28 cellular contexts compared by ENCODE assay signal in the genomic region with DNA sequence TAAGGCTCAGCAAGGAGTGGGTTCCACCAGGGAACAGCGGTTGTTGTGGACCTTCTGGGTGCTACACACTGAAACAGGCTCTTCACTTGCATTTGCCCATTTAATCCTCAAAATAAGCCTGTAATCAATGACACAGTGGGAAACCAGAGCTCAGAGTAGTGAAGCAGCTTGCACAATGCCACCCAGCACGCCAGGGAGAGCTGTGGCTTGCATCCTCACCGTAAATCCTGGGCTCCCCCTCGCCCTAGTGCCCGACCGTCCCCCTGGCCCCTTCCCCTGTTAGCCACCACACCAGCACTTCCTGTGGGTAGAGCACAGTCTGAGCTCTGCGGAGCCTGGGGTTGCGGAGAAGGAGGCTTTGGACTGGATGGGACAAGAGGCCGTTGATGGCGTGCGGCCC. TPM values are rescaled to one million over a fixed set of nuclear protein-coding genes. Genes with fewer than 3 reads are reported as not detected.
"Had no signal": no experiment of that assay in that cellular context is flagged by ENCODE, and none has a peak within 500 bp of the region (broad histone marks: within the 10 kb centered on the region; RNA-seq: fewer than 3 reads in every experiment).

No MANE protein-coding gene starts in this region.

- DNase-seq: activated CD4-positive, alpha-beta memory T cell treated with anti-CD3 and anti-CD28 coated beads for 36 hours; activated CD4-positive, alpha-beta T cell treated with anti-CD3 and anti-CD28 coated beads, Interleukin-2, amount 10 ng/mL, durations not matched to agents 24 days and 14 days; activated CD4-positive, CD25-positive, alpha-beta regulatory T cell treated with anti-CD3 and anti-CD28 coated beads, Interleukin-2, amount 50 U/mL, for 72 hours; activated T-cell treated with anti-CD3 and anti-CD28 coated beads, Interleukin-2, amount 50 U/mL, for 4 hours; dorsolateral prefrontal cortex; effector memory CD8-positive, alpha-beta T cell; islet precursor cell; left ventricle myocardium superior; mammary epithelial cell; midbrain; naive thymus-derived CD4-positive, alpha-beta T cell; right cardiac atrium; spleen; stimulated activated naive CD4-positive, alpha-beta T cell; T-helper 17 cell; T1000; tibial artery; upper lobe of right lung had no signal

- H3K4me3 Mint-ChIP-seq: activated CD4-positive, alpha-beta memory T cell treated with anti-CD3 and anti-CD28 coated beads for 36 hours; activated CD4-positive, alpha-beta T cell treated with anti-CD3 and anti-CD28 coated beads, Interleukin-2, amount 10 ng/mL, durations not matched to agents 24 days and 14 days; activated T-cell treated with anti-CD3 and anti-CD28 coated beads, Interleukin-2, amount 50 U/mL, for 4 hours; brain; effector memory CD8-positive, alpha-beta T cell; naive thymus-derived CD4-positive, alpha-beta T cell; neural crest cell; T-helper 17 cell had no signal

- H3K27me3 ChIP-seq: cardiac muscle cell had no signal

- H3K79me2 ChIP-seq: hepatocyte had no signal

- H3K9me3 ChIP-seq: ascending aorta, gastroesophageal sphincter, spleen, suprapubic skin, tibial artery, upper lobe of right lung had no signal

- ATAC-seq: activated naive CD4-positive, alpha-beta T cell treated with anti-CD3 and anti-CD28 coated beads, Interleukin-2, amount 50 U/mL, for 72 hours; activated T-cell treated with anti-CD3 and anti-CD28 coated beads, Interleukin-2, amount 50 U/mL, for 4 hours; effector memory CD8-positive, alpha-beta T cell; gastroesophageal sphincter; left ventricle myocardium superior; naive thymus-derived CD4-positive, alpha-beta T cell; right cardiac atrium; T-helper 17 cell; upper lobe of right lung had no signal

- H3K27ac ChIP-seq: ascending aorta, cardiac muscle cell, coronary artery, dorsolateral prefrontal cortex, gastroesophageal sphincter, hepatocyte, suprapubic skin, tibial artery, upper lobe of right lung had no signal

- H3K27ac Mint-ChIP-seq: activated CD4-positive, alpha-beta memory T cell treated with anti-CD3 and anti-CD28 coated beads for 36 hours; activated CD4-positive, alpha-beta T cell treated with anti-CD3 and anti-CD28 coated beads, Interleukin-2, amount 10 ng/mL, durations not matched to agents 24 days and 14 days; activated naive CD4-positive, alpha-beta T cell treated with anti-CD3 and anti-CD28 coated beads, Interleukin-2, amount 50 U/mL, for 72 hours; activated T-helper 2 cell treated with anti-CD3 and anti-CD28 coated beads, Interferon-gamma antibody, Interleukin-2, Interleukin-4, amounts not matched to agents 10 μg/mL and 5 μg/mL and 100 μg/mL, durations not matched to agents 14 hours and 24 hours and 36 hours; effector memory CD8-positive, alpha-beta T cell; naive thymus-derived CD4-positive, alpha-beta T cell; T-helper 17 cell had no signal

- H3K4me3 ChIP-seq: ascending aorta, cardiac muscle cell, coronary artery, dorsolateral prefrontal cortex, gastroesophageal sphincter, hepatocyte, spleen, suprapubic skin, tibial artery, upper lobe of right lung had no signal

- H3K4me2 ChIP-seq: hepatocyte had no signal

- H3K9me3 Mint-ChIP-seq: activated CD4-positive, alpha-beta memory T cell treated with anti-CD3 and anti-CD28 coated beads for 36 hours; activated CD4-positive, alpha-beta T cell treated with anti-CD3 and anti-CD28 coated beads, Interleukin-2, amount 10 ng/mL, durations not matched to agents 24 days and 14 days; activated naive CD4-positive, alpha-beta T cell treated with anti-CD3 and anti-CD28 coated beads, Interleukin-2, amount 50 U/mL, for 72 hours; activated T-cell treated with anti-CD3 and anti-CD28 coated beads, Interleukin-2, amount 50 U/mL, for 4 hours; activated T-helper 2 cell treated with anti-CD3 and anti-CD28 coated beads, Interferon-gamma antibody, Interleukin-2, Interleukin-4, amounts not matched to agents 10 μg/mL and 5 μg/mL and 100 μg/mL, durations not matched to agents 14 hours and 24 hours and 36 hours; brain; effector memory CD8-positive, alpha-beta T cell; neural crest cell had no signal

- H3K36me3 ChIP-seq: ascending aorta, cardiac muscle cell, gastroesophageal sphincter, spleen, suprapubic skin, tibial artery, upper lobe of right lung had no signal

- H2AFZ ChIP-seq: hepatocyte had no signal

- H3K36me3 Mint-ChIP-seq: activated CD4-positive, alpha-beta memory T cell treated with anti-CD3 and anti-CD28 coated beads for 36 hours; activated naive CD4-positive, alpha-beta T cell treated with anti-CD3 and anti-CD28 coated beads, Interleukin-2, amount 50 U/mL, for 72 hours; brain; naive thymus-derived CD4-positive, alpha-beta T cell had no signal

RNA-seq across cellular contexts. Expression of gene VSTM2L, which starts 14.5 kb away (rescaled TPM):
- total RNA-seq: activated CD4-positive, alpha-beta memory T cell treated with anti-CD3 and anti-CD28 coated beads for 36 hours; T-helper 17 cell had no signal
- polyA plus RNA-seq: naive thymus-derived CD4-positive, alpha-beta T cell had no signal
